In the genomic region with DNA sequence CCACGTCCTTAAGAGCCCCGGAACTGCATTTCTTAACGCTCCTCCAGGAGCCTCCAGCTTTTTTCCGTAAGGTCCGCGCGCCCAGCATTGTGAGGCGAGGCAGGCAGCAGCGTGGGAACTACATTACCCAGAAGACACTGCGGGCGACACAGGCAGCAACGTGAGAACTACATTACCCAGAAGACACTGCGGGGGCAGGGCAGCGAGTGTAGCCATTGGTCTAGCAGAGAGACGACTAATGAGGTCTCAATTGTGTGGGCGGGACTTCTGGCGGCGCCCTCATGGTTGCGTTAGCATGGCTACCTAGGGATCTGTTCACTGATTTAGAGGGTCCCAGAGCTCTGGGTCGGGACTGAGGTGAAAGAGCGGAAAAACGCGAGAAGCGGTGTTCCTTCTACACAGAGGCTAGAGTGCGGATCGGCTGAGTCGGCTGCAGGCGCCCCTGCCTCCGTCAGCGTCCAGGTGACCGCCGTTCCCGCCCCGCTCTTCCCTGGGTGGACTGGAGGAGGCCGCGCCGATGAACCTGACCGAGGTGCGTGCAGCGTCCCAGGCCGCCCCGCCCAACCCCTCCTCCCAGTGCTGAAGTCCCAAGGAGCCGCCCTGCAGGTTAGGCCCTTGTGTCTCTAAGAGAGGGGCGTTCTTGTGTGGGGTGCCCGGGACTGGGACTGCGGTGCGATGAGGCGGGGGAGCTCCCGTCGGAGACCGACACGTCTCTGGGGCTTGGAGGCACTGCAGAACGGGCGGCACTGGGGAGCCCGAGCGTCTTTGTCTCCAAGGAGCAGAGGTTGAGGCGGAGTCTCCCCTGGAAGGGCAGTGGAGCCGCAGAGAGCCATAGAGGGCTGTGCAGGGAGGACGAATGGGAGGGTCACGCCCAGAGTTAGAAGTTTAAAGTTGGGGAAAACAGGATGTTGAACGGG, we compare ENCODE assay signal across 1 cellular context.
A peak's percentile ranks its signal among the peaks of the same experiment; 100 is the strongest.
TF ChIP-seq lines count a peak whose summit lies in the region.

A gene (plus strand): TSS at position 264 of the 917 bp plus-strand sequence. CDS start 254 bp downstream, at position 518.

TF ChIP-seq in K562, 482 proteins besides CTCF, POLR2A, EP300 and RAD21 (continued from another document and continues in another):
- TF ChIP-seq, protein P1, sequence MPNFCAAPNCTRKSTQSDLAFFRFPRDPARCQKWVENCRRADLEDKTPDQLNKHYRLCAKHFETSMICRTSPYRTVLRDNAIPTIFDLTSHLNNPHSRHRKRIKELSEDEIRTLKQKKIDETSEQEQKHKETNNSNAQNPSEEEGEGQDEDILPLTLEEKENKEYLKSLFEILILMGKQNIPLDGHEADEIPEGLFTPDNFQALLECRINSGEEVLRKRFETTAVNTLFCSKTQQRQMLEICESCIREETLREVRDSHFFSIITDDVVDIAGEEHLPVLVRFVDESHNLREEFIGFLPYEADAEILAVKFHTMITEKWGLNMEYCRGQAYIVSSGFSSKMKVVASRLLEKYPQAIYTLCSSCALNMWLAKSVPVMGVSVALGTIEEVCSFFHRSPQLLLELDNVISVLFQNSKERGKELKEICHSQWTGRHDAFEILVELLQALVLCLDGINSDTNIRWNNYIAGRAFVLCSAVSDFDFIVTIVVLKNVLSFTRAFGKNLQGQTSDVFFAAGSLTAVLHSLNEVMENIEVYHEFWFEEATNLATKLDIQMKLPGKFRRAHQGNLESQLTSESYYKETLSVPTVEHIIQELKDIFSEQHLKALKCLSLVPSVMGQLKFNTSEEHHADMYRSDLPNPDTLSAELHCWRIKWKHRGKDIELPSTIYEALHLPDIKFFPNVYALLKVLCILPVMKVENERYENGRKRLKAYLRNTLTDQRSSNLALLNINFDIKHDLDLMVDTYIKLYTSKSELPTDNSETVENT (CRISPR knock-in tag; IDR thresholded peaks at IDR 0.05) = no peak
- no peak for TF ChIP-seq ZNF584 (CRISPR knock-in tag; IDR thresholded peaks at IDR 0.05; ENCODE audit: low read depth)
- TF ChIP-seq, protein P2, sequence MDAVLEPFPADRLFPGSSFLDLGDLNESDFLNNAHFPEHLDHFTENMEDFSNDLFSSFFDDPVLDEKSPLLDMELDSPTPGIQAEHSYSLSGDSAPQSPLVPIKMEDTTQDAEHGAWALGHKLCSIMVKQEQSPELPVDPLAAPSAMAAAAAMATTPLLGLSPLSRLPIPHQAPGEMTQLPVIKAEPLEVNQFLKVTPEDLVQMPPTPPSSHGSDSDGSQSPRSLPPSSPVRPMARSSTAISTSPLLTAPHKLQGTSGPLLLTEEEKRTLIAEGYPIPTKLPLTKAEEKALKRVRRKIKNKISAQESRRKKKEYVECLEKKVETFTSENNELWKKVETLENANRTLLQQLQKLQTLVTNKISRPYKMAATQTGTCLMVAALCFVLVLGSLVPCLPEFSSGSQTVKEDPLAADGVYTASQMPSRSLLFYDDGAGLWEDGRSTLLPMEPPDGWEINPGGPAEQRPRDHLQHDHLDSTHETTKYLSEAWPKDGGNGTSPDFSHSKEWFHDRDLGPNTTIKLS (IDR thresholded peaks at IDR 0.05; ENCODE audit: borderline replicate concordance, low read depth) = peak; percentile 91
- TF ChIP-seq TBP (optimal IDR thresholded peaks at IDR 0.05; ENCODE audit: low read depth, low read length) = peak; percentile 33
- TF ChIP-seq STAG1 (CRISPR knock-in tag; IDR thresholded peaks at IDR 0.05; ENCODE audit: borderline replicate concordance) = no peak
- TF ChIP-seq SP1 (CRISPR knock-in tag; IDR thresholded peaks at IDR 0.05) = peak; percentile 38; the same call in 1 of the 2 replicates
- TF ChIP-seq DIDO1 (tag; IDR thresholded peaks at IDR 0.05; ENCODE audit: low read depth) = no peak
- TF ChIP-seq, protein P3, sequence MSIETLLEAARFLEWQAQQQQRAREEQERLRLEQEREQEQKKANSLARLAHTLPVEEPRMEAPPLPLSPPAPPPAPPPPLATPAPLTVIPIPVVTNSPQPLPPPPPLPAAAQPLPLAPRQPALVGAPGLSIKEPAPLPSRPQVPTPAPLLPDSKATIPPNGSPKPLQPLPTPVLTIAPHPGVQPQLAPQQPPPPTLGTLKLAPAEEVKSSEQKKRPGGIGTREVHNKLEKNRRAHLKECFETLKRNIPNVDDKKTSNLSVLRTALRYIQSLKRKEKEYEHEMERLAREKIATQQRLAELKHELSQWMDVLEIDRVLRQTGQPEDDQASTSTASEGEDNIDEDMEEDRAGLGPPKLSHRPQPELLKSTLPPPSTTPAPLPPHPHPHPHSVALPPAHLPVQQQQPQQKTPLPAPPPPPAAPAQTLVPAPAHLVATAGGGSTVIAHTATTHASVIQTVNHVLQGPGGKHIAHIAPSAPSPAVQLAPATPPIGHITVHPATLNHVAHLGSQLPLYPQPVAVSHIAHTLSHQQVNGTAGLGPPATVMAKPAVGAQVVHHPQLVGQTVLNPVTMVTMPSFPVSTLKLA (conservative IDR thresholded peaks at IDR 0.05) = peak; percentile 80 to 89; a peak in 3 of 4 replicates
- no peak for TF ChIP-seq ZNF507 (tag; conservative IDR thresholded peaks at IDR 0.05)
- 0 out of 2 replicates have a peak, but pooled peaks have one; percentile 15 for TF ChIP-seq SREBF1 (IDR thresholded peaks at IDR 0.05; ENCODE audit: borderline replicate concordance, low read depth, low read length)
- TF ChIP-seq TCF3 (CRISPR knock-in tag; IDR thresholded peaks at IDR 0.05) = no peak
- peak; percentile 90 to 95 for TF ChIP-seq SIX5 (IDR thresholded peaks at IDR 0.05; ENCODE audit: borderline replicate concordance in 1 of 2, insufficient read depth in 1 of 2, low read depth in 1 of 2, low read length in 2 of 2)
- TF ChIP-seq GABPA (tag; conservative IDR thresholded peaks at IDR 0.05; ENCODE audit: low read depth) = peak; percentile 81
- no peak for TF ChIP-seq CEBPG (CRISPR knock-in tag; IDR thresholded peaks at IDR 0.05)
- peak in 1 of 2 experiments; percentile 43; a peak in 1 of 4 replicates for TF ChIP-seq CEBPG (tag; conservative IDR thresholded peaks at IDR 0.05 in 1 of 2, IDR thresholded peaks at IDR 0.05 in 1 of 2)
- TF ChIP-seq, protein P4, sequence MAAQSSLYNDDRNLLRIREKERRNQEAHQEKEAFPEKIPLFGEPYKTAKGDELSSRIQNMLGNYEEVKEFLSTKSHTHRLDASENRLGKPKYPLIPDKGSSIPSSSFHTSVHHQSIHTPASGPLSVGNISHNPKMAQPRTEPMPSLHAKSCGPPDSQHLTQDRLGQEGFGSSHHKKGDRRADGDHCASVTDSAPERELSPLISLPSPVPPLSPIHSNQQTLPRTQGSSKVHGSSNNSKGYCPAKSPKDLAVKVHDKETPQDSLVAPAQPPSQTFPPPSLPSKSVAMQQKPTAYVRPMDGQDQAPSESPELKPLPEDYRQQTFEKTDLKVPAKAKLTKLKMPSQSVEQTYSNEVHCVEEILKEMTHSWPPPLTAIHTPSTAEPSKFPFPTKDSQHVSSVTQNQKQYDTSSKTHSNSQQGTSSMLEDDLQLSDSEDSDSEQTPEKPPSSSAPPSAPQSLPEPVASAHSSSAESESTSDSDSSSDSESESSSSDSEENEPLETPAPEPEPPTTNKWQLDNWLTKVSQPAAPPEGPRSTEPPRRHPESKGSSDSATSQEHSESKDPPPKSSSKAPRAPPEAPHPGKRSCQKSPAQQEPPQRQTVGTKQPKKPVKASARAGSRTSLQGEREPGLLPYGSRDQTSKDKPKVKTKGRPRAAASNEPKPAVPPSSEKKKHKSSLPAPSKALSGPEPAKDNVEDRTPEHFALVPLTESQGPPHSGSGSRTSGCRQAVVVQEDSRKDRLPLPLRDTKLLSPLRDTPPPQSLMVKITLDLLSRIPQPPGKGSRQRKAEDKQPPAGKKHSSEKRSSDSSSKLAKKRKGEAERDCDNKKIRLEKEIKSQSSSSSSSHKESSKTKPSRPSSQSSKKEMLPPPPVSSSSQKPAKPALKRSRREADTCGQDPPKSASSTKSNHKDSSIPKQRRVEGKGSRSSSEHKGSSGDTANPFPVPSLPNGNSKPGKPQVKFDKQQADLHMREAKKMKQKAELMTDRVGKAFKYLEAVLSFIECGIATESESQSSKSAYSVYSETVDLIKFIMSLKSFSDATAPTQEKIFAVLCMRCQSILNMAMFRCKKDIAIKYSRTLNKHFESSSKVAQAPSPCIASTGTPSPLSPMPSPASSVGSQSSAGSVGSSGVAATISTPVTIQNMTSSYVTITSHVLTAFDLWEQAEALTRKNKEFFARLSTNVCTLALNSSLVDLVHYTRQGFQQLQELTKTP (IDR thresholded peaks at IDR 0.05; ENCODE audit: low read depth in 1 of 2, partially characterized antibody in 2 of 2) = peak in 1 of 2 experiments; percentile 96
- no peak for TF ChIP-seq ARNT (IDR thresholded peaks at IDR 0.05)
- TF ChIP-seq, protein P5, sequence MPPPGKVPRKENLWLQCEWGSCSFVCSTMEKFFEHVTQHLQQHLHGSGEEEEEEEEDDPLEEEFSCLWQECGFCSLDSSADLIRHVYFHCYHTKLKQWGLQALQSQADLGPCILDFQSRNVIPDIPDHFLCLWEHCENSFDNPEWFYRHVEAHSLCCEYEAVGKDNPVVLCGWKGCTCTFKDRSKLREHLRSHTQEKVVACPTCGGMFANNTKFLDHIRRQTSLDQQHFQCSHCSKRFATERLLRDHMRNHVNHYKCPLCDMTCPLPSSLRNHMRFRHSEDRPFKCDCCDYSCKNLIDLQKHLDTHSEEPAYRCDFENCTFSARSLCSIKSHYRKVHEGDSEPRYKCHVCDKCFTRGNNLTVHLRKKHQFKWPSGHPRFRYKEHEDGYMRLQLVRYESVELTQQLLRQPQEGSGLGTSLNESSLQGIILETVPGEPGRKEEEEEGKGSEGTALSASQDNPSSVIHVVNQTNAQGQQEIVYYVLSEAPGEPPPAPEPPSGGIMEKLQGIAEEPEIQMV (tag; conservative IDR thresholded peaks at IDR 0.05; ENCODE audit: low read depth) = 0 out of 2 replicates have a peak, but pooled peaks have one; percentile 63
- TF ChIP-seq LARP7 (IDR thresholded peaks at IDR 0.05) = no peak
- TF ChIP-seq, protein P6, sequence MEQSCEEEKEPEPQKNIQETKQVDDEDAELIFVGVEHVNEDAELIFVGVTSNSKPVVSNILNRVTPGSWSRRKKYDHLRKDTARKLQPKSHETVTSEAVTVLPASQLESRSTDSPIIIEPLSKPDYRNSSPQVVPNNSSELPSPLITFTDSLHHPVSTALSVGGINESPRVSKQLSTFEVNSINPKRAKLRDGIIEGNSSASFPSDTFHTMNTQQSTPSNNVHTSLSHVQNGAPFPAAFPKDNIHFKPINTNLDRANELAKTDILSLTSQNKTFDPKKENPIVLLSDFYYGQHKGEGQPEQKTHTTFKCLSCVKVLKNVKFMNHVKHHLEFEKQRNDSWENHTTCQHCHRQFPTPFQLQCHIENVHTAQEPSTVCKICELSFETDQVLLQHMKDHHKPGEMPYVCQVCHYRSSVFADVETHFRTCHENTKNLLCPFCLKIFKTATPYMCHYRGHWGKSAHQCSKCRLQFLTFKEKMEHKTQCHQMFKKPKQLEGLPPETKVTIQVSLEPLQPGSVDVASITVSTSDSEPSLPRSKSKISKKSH (CRISPR knock-in tag; IDR thresholded peaks at IDR 0.05) = no peak
- TF ChIP-seq NELFE (IDR thresholded peaks at IDR 0.05; ENCODE audit: insufficient read depth, insufficient read length) = no peak
- TF ChIP-seq, protein P7, sequence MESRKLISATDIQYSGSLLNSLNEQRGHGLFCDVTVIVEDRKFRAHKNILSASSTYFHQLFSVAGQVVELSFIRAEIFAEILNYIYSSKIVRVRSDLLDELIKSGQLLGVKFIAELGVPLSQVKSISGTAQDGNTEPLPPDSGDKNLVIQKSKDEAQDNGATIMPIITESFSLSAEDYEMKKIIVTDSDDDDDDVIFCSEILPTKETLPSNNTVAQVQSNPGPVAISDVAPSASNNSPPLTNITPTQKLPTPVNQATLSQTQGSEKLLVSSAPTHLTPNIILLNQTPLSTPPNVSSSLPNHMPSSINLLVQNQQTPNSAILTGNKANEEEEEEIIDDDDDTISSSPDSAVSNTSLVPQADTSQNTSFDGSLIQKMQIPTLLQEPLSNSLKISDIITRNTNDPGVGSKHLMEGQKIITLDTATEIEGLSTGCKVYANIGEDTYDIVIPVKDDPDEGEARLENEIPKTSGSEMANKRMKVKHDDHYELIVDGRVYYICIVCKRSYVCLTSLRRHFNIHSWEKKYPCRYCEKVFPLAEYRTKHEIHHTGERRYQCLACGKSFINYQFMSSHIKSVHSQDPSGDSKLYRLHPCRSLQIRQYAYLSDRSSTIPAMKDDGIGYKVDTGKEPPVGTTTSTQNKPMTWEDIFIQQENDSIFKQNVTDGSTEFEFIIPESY (CRISPR knock-in tag; IDR thresholded peaks at IDR 0.05) = no peak
- 0 out of 4 replicates have a peak, but pooled peaks of 1 of the 2 experiments have one; percentile 25 for TF ChIP-seq TBL1XR1 (IDR thresholded peaks at IDR 0.05; ENCODE audit: low read length in 2 of 2)
- no peak for TF ChIP-seq NFXL1 (CRISPR knock-in tag; IDR thresholded peaks at IDR 0.05)
- TF ChIP-seq PHTF2 (CRISPR knock-in tag; IDR thresholded peaks at IDR 0.05) = no peak
- TF ChIP-seq FOS (IDR thresholded peaks at IDR 0.05; ENCODE audit: extremely low read depth, insufficient read length) = peak; percentile 46
- TF ChIP-seq MED1 (CRISPR knock-in tag; IDR thresholded peaks at IDR 0.05; ENCODE audit: borderline replicate concordance) = no peak
- TF ChIP-seq, protein P8, sequence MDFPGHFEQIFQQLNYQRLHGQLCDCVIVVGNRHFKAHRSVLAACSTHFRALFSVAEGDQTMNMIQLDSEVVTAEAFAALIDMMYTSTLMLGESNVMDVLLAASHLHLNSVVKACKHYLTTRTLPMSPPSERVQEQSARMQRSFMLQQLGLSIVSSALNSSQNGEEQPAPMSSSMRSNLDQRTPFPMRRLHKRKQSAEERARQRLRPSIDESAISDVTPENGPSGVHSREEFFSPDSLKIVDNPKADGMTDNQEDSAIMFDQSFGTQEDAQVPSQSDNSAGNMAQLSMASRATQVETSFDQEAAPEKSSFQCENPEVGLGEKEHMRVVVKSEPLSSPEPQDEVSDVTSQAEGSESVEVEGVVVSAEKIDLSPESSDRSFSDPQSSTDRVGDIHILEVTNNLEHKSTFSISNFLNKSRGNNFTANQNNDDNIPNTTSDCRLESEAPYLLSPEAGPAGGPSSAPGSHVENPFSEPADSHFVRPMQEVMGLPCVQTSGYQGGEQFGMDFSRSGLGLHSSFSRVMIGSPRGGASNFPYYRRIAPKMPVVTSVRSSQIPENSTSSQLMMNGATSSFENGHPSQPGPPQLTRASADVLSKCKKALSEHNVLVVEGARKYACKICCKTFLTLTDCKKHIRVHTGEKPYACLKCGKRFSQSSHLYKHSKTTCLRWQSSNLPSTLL (IDR thresholded peaks at IDR 0.05) = no peak
- no peak for TF ChIP-seq PHB2 (IDR thresholded peaks at IDR 0.05; ENCODE audit: low read depth)
- TF ChIP-seq CSDE1 (IDR thresholded peaks at IDR 0.05) = no peak
- peak; percentile 52 for TF ChIP-seq GTF2F1 (IDR thresholded peaks at IDR 0.05; ENCODE audit: low read depth, low read length)
- TF ChIP-seq TAL1 (IDR thresholded peaks at IDR 0.05) = no peak
- TF ChIP-seq, protein P9, sequence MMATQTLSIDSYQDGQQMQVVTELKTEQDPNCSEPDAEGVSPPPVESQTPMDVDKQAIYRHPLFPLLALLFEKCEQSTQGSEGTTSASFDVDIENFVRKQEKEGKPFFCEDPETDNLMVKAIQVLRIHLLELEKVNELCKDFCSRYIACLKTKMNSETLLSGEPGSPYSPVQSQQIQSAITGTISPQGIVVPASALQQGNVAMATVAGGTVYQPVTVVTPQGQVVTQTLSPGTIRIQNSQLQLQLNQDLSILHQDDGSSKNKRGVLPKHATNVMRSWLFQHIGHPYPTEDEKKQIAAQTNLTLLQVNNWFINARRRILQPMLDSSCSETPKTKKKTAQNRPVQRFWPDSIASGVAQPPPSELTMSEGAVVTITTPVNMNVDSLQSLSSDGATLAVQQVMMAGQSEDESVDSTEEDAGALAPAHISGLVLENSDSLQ (IDR thresholded peaks at IDR 0.05) = peak; percentile 90
- TF ChIP-seq C11orf30 (IDR thresholded peaks at IDR 0.05; ENCODE audit: low read depth) = peak; percentile 63
